ENCODE assay signal across 24 cellular contexts in genomic region chr6:143146186-143146831, GRCh38.
DNase-seq lines count a peak whose midpoint lies in the region; ATAC-seq lines count a peak whose summit lies in the region.
"Had no signal": no experiment of that assay in that cellular context is flagged by ENCODE, and none has a peak within 500 bp of the region (broad histone marks: within the 10 kb centered on the region; RNA-seq: fewer than 3 reads in every experiment).

No MANE protein-coding gene starts in this region.

- H3K27me3 Mint-ChIP-seq in stimulated activated naive CD8-positive, alpha-beta T cell treated with anti-CD3 and anti-CD28 coated beads, Interleukin-15, amount 100 ng/mL, for 72 hours: no peaks in the 10 kb centered on the region
- H3K27me3 Mint-ChIP-seq: activated CD4-positive, alpha-beta T cell treated with anti-CD3 and anti-CD28 coated beads, Interleukin-2, amount 10 ng/mL, durations not matched to agents 24 days and 14 days; activated naive CD8-positive, alpha-beta T cell; stimulated activated naive B cell treated with anti-CD40 and anti-IgM and Interleukin-4, amounts not matched to agents 10 μg/mL and 1 μg/mL and 100 μg/mL, for 72 hours had no signal

- peaks cover under 1 to 18% of the 10 kb centered on the region in 2 donors for H3K9me3 Mint-ChIP-seq in stimulated activated naive CD8-positive, alpha-beta T cell treated with anti-CD3 and anti-CD28 coated beads, Interleukin-15, amount 100 ng/mL, for 72 hours
- H3K9me3 Mint-ChIP-seq: mesothelial cell of epicardium; natural killer cell; stimulated activated naive B cell treated with anti-CD40 and anti-IgM and Interleukin-4, amounts not matched to agents 10 μg/mL and 1 μg/mL and 100 μg/mL, for 72 hours had no signal

- H3K4me3 Mint-ChIP-seq in stimulated activated naive CD8-positive, alpha-beta T cell treated with anti-CD3 and anti-CD28 coated beads, Interleukin-15, amount 100 ng/mL, for 72 hours: no peak overlapping the region
- H3K4me3 Mint-ChIP-seq: activated CD4-positive, alpha-beta T cell treated with anti-CD3 and anti-CD28 coated beads, Interleukin-2, amount 10 ng/mL, durations not matched to agents 24 days and 14 days; activated naive CD8-positive, alpha-beta T cell; activated T-helper 1 cell treated with anti-CD3 and anti-CD28 coated beads, Interleukin-12 subunit alpha, Interleukin-12 subunit beta, Interleukin-2, Interleukin-4 antibody, amounts not matched to agents 30 ng/mL and 10 ng/mL and 1 ng/mL, durations not matched to agents 14 hours and 24 hours and 36 hours; mesothelial cell of epicardium; natural killer cell; stimulated activated naive B cell treated with anti-CD40 and anti-IgM and Interleukin-4, amounts not matched to agents 10 μg/mL and 1 μg/mL and 100 μg/mL, for 72 hours had no signal

- peak overlapping the region; percentile 31 to 34 for H3K27ac Mint-ChIP-seq in stimulated activated naive CD8-positive, alpha-beta T cell treated with anti-CD3 and anti-CD28 coated beads, Interleukin-15, amount 100 ng/mL, for 72 hours
- H3K27ac Mint-ChIP-seq: activated CD4-positive, alpha-beta T cell treated with anti-CD3 and anti-CD28 coated beads, Interleukin-2, amount 10 ng/mL, durations not matched to agents 24 days and 14 days; activated naive CD8-positive, alpha-beta T cell; activated T-helper 1 cell treated with anti-CD3 and anti-CD28 coated beads, Interleukin-12 subunit alpha, Interleukin-12 subunit beta, Interleukin-2, Interleukin-4 antibody, amounts not matched to agents 30 ng/mL and 10 ng/mL and 1 ng/mL, durations not matched to agents 14 hours and 24 hours and 36 hours; mesothelial cell of epicardium; natural killer cell; stimulated activated naive B cell treated with anti-CD40 and anti-IgM and Interleukin-4, amounts not matched to agents 10 μg/mL and 1 μg/mL and 100 μg/mL, for 72 hours had no signal

- ATAC-seq in stimulated activated naive CD8-positive, alpha-beta T cell treated with anti-CD3 and anti-CD28 coated beads, Interleukin-15, amount 100 ng/mL, for 72 hours: peak; percentile 56
- no peak for ATAC-seq in stimulated activated naive CD8-positive, alpha-beta T cell treated with anti-CD3 and anti-CD28 coated beads, Interleukin-15, Interleukin-2, amounts not matched to agents 100 U/mL and 50 U/mL, for 24 hours
- ATAC-seq in GM21526 (IDR thresholded peaks at IDR 0.05; ENCODE audit: low FRiP score, unreplicated experiment) (peak; percentile 62), HG03025 (IDR thresholded peaks at IDR 0.05; ENCODE audit: low FRiP score, unreplicated experiment) (peak; percentile 49), GM18868 (IDR thresholded peaks at IDR 0.05; ENCODE audit: unreplicated experiment) (no peak)
- ATAC-seq: left ventricle myocardium superior; natural killer cell; SK-N-SH treated with all-trans-retinoic acid at 6 μM for 48 hours; stimulated activated naive B cell treated with anti-CD40 and anti-IgM and Interleukin-4, amounts not matched to agents 10 μg/mL and 1 μg/mL and 100 μg/mL, for 72 hours had no signal

- no peak for DNase-seq in stimulated activated naive CD8-positive, alpha-beta T cell treated with anti-CD3 and anti-CD28 coated beads, Interleukin-15, amount 100 ng/mL, for 72 hours
- no peak for DNase-seq in stimulated activated naive CD8-positive, alpha-beta T cell treated with anti-CD3 and anti-CD28 coated beads, Interleukin-15, Interleukin-2, amounts not matched to agents 100 U/mL and 50 U/mL, for 24 hours
- DNase-seq in NCI-H187 treated with DMSO at 0.1 percent for 48 hours (lab: John Stamatoyannopoulos, UW): no peak
- DNase-seq in stimulated activated CD4-positive, alpha-beta T cell treated with anti-CD3 and anti-CD28 coated beads, Interleukin-12 subunit alpha, Interleukin-12 subunit beta, amount 100 ng/mL, for 4 hours: no peak
- DNase-seq in stimulated activated naive CD4-positive, alpha-beta T cell treated with Interleukin-2 at 50 U/mL for 16 hours (lab: John Stamatoyannopoulos, UW): no peak
- DNase-seq: activated CD4-positive, alpha-beta T cell treated with anti-CD3 and anti-CD28 coated beads, Interleukin-2, amount 10 ng/mL, durations not matched to agents 24 days and 14 days; DMS79; dorsolateral prefrontal cortex; GF-D8; left ventricle myocardium superior; natural killer cell; NCI-H2081; NCI-H345; retina; stimulated activated CD4-positive, alpha-beta T cell treated with anti-CD3 and anti-CD28 coated beads, Interleukin-4, amount 100 ng/mL, for 1 hour; stimulated activated naive B cell treated with anti-CD40 and anti-IgM and Interleukin-4, amounts not matched to agents 10 μg/mL and 1 μg/mL and 100 μg/mL, for 72 hours; uterus had no signal

- H3K4me1 Mint-ChIP-seq in stimulated activated naive CD8-positive, alpha-beta T cell treated with anti-CD3 and anti-CD28 coated beads, Interleukin-15, amount 100 ng/mL, for 72 hours: peaks cover 11% of the 10 kb centered on the region
- H3K4me1 Mint-ChIP-seq: mesothelial cell of epicardium, natural killer cell had no signal

Comparison
In these comparisons a context has a peak if more than half of its experiments do, and no peak if none do; other contexts are left out.
1. ATAC-seq: peak in stimulated activated naive CD8-positive, alpha-beta T cell treated with anti-CD3 and anti-CD28 coated beads, Interleukin-15, amount 100 ng/mL, for 72 hours (single experiment), GM21526 (single experiment) and HG03025 (single experiment); none in stimulated activated naive CD8-positive, alpha-beta T cell treated with anti-CD3 and anti-CD28 coated beads, Interleukin-15, Interleukin-2, amounts not matched to agents 100 U/mL and 50 U/mL, for 24 hours (single experiment) and GM18868 (single experiment).